ENCODE assay signal across 21 cellular contexts in the genomic region with DNA sequence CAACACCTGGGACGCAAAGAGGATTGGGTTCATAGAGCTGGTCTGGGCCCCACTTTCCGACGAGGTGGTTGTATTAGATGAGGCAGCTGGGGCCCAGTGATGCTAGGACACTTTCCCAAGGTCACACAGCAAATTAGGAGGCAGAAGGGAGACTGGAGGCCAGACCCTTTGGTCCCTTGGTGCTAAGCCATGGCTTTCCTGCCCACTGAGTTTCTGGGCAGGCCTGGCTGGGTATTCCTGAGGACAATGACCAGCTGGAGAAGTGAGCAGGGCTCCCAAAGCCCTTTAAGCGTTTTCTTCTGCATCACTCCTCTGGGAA.
DNase-seq lines count a peak whose midpoint lies in the region; ATAC-seq, FAIRE-seq and TF ChIP-seq lines count a peak whose summit lies in the region.
"Had no signal": no experiment of that assay in that cellular context is flagged by ENCODE, and none has a peak within 500 bp of the region (broad histone marks: within the 10 kb centered on the region; RNA-seq: fewer than 3 reads in every experiment).

No MANE protein-coding gene starts in this region.

- CTCF ChIA-PET in HepG2 (lab: Yijun Ruan, JAX; ENCODE audit: low intra/inter-chr PET ratio, low total read pairs) (no interaction called here), K562 (lab: Yijun Ruan, JAX; ENCODE audit: low intra/inter-chr PET ratio) (no interaction called here), PC-9 (lab: Charles Lee) (no interaction called here)

- TF ChIP-seq RAD21 in HepG2 (CRISPR knock-in tag; IDR thresholded peaks at IDR 0.05) (no peak), K562 (CRISPR knock-in tag; conservative IDR thresholded peaks at IDR 0.05 in 1 of 2, IDR thresholded peaks at IDR 0.05 in 1 of 2) (no peak)

- H3K79me2 ChIP-seq in HepG2 (ENCODE audit: insufficient read depth, low read length) (no peaks in the 10 kb centered on the region), K562 (ENCODE audit: control insufficient read depth, insufficient read depth, low read length) (no peaks in the 10 kb centered on the region), PC-9 (ENCODE audit: low read depth) (no peaks in the 10 kb centered on the region)

- POLR2A ChIA-PET in HepG2 (lab: Yijun Ruan, JAX) (no interaction called here), K562 (lab: Yijun Ruan, JAX) (interaction anchor here (1.0 to 1.3 kb wide), 3 partner anchors 11 to 19 kb away, joined by 3 to 4 read pairs (median 3); no protein-coding TSS in a partner anchor), PC-9 (lab: Charles Lee; ENCODE audit: unreplicated experiment) (no interaction called here)

- in situ Hi-C loops in HepG2 (cut with HindIII; ENCODE audit: extremely low pct_ligation_motif_present, low pct_unique_long_range_greater_than_20kb) (no loop called here), K562 (cut with MboI) (no loop called here)

- ATAC-seq in HepG2, result no peak
- ATAC-seq in right lobe of liver, result no peak
- no peak for ATAC-seq in K562
- ATAC-seq in GM18867 (IDR thresholded peaks at IDR 0.05; ENCODE audit: unreplicated experiment), result no peak
- ATAC-seq: GM23338 had no signal

- 0% methylated on average over 4 of the region's 4 CpGs for WGBS in HepG2 (ENCODE audit: low lambda C conversion rate)
- WGBS in right lobe of liver (ENCODE audit: insufficient coverage, low coverage, low lambda C conversion rate, missing lambda C conversion rate), result 89% methylated on average over 3 of the region's 4 CpGs
- 0% methylated on average over 4 of the region's 4 CpGs for WGBS in K562 (ENCODE audit: insufficient coverage, low coverage, missing lambda C conversion rate)
- WGBS in ovary, 3 donors, result 64 to 74% (median 71%) methylated on average over 4 of the region's 4 CpGs

- no peak overlapping the region for H2AFZ ChIP-seq in HepG2 (ENCODE audit: low read length)
- H2AFZ ChIP-seq in K562 (ENCODE audit: low read depth, low read length), result no peak overlapping the region
- H2AFZ ChIP-seq in PC-9, result no peak overlapping the region
- H2AFZ ChIP-seq: GM23338 had no signal

- BruUV-seq in HepG2 (replicated peaks; lab: Mats Ljungman, UMichigan), result no TSS peak
- no TSS peak for BruUV-seq in K562 (replicated peaks; lab: Mats Ljungman, UMichigan)
- no TSS peak for BruUV-seq in PC-9 (replicated peaks; lab: Mats Ljungman, UMichigan)

- no peaks in the 10 kb centered on the region for H3F3A ChIP-seq in PC-9 (ENCODE audit: insufficient read depth, low read depth)

- H4K20me1 ChIP-seq in HepG2 (ENCODE audit: insufficient read depth, low read length), result no peaks in the 10 kb centered on the region
- 0 out of 2 replicates have a peak, but pooled peaks cover 2% of the 10 kb centered on the region for H4K20me1 ChIP-seq in K562 (replicated peaks; ENCODE audit: control insufficient read depth, insufficient read depth, low read length)
- H4K20me1 ChIP-seq in PC-9 (ENCODE audit: insufficient read depth), result no peaks in the 10 kb centered on the region
- H4K20me1 ChIP-seq: BLaER1 treated with 17β-estradiol and CSF1 and Interleukin-3, amounts not matched to agents 10 nM and 100 nM had no signal

- no peaks in the 10 kb centered on the region for H3K9me3 ChIP-seq in HepG2 (ENCODE audit: low read length)
- H3K9me3 ChIP-seq in right lobe of liver, result no peaks in the 10 kb centered on the region
- H3K9me3 ChIP-seq in K562 (replicated peaks; ENCODE audit: control insufficient read depth, insufficient read depth, low read depth, low read length), result no peaks in the 10 kb centered on the region
- no peaks in the 10 kb centered on the region for H3K9me3 ChIP-seq in kidney (ENCODE audit: control insufficient read depth in 1 of 2, low read length in 2 of 2)
- H3K9me3 ChIP-seq in ovary, result no peaks in the 10 kb centered on the region
- no peaks in the 10 kb centered on the region for H3K9me3 ChIP-seq in PC-9 (ENCODE audit: insufficient read depth, low read depth)
- H3K9me3 ChIP-seq: A549; BE2C; BLaER1 treated with 17β-estradiol and CSF1 and Interleukin-3, amounts not matched to agents 10 nM and 100 nM; HAP-1 had no signal

- no peak for FAIRE-seq in HepG2 (lab: Jason Lieb, UNC)
- no peak for FAIRE-seq in K562 (lab: Jason Lieb, UNC)
- no peak for FAIRE-seq in kidney (lab: Jason Lieb, UNC)
- FAIRE-seq: A549, G401.6, GM12878, H54 had no signal

- TF ChIP-seq POLR2A in HepG2 (IDR thresholded peaks at IDR 0.05; ENCODE audit: insufficient read depth in 1 of 2, low read depth in 2 of 2, low read length in 2 of 2) (no peak), right lobe of liver (IDR thresholded peaks at IDR 0.05) (no peak), K562 (conservative IDR thresholded peaks at IDR 0.05) (no peak), ovary (IDR thresholded peaks at IDR 0.05) (no peak)

- TF ChIP-seq CTCF in HepG2 (CRISPR knock-in tag; IDR thresholded peaks at IDR 0.05) (no peak), right lobe of liver (IDR thresholded peaks at IDR 0.05) (no peak), K562 (IDR thresholded peaks at IDR 0.05 in 2 of 3, conservative IDR thresholded peaks at IDR 0.05 in 1 of 3; ENCODE audit: insufficient read depth in 2 of 3, low read depth in 1 of 3, low read length in 3 of 3) (no peak), kidney (IDR thresholded peaks at IDR 0.05; ENCODE audit: borderline replicate concordance, extremely low read depth, insufficient read depth) (no peak), ovary (IDR thresholded peaks at IDR 0.05) (no peak), PC-9 (conservative IDR thresholded peaks at IDR 0.05) (no peak)

- no peak overlapping the region for H3K9ac ChIP-seq in HepG2 (ENCODE audit: insufficient read depth, low read depth, low read length)
- no peak overlapping the region for H3K9ac ChIP-seq in K562 (ENCODE audit: insufficient read depth in 1 of 2, low read depth in 2 of 2, low read length in 2 of 2)
- H3K9ac ChIP-seq in kidney (ENCODE audit: low read length in 2 of 2), result no peak overlapping the region
- H3K9ac ChIP-seq: BLaER1 treated with 17β-estradiol and CSF1 and Interleukin-3, amounts not matched to agents 10 nM and 100 nM had no signal

- intact Hi-C loops in HepG2 (cut with micrococcal nuclease; ENCODE audit: unreplicated experiment), result loop anchor here (10.0 kb wide), 1 partner anchor 103 kb away; no protein-coding TSS in a partner anchor
- intact Hi-C loops in right lobe of liver (cut with DNase I), result loop anchor here in 1 of 2 donors (10.0 kb wide), 1 partner anchor 77 kb away; no protein-coding TSS in a partner anchor
- intact Hi-C loops in K562 (cut with micrococcal nuclease), result loop anchor here (5.0 kb wide), 1 partner anchor 225 kb away; no protein-coding TSS in a partner anchor
- intact Hi-C loops in kidney (cut with DNase I), result no loop called here
- intact Hi-C loops in ovary (cut with DNase I), result loop anchor here (5.0 to 10.0 kb wide), 3 partner anchors 75 to 105 kb away; no protein-coding TSS in a partner anchor
- intact Hi-C loops in PC-9 (cut with micrococcal nuclease; ENCODE audit: unreplicated experiment), result loop anchor here (10.0 kb wide), 1 partner anchor 103 kb away; no protein-coding TSS in a partner anchor

- H3K9me2 ChIP-seq in PC-9 (ENCODE audit: insufficient read depth), result no peaks in the 10 kb centered on the region

- H3K9me1 ChIP-seq in K562 (ENCODE audit: control insufficient read depth, insufficient read depth, low read length), result no peaks in the 10 kb centered on the region

- no peaks in the 10 kb centered on the region for H3K4me1 ChIP-seq in HepG2 (ENCODE audit: insufficient read depth, low read length)
- H3K4me1 ChIP-seq in right lobe of liver, result peaks cover 0 to 9% (median 2%) of the 10 kb centered on the region in 4 donors
- no peaks in the 10 kb centered on the region for H3K4me1 ChIP-seq in K562 (replicated peaks in 1 of 2; ENCODE audit: control insufficient read depth in 2 of 2, insufficient read depth in 2 of 2, low read length in 2 of 2)
- H3K4me1 ChIP-seq in kidney (ENCODE audit: control insufficient read depth in 1 of 2, insufficient read depth in 1 of 2, low read depth in 1 of 2, low read length in 2 of 2), result peaks cover 0 to 3% of the 10 kb centered on the region in 2 donors
- peaks cover 23% of the 10 kb centered on the region for H3K4me1 ChIP-seq in ovary (ENCODE audit: insufficient read depth)
- peaks cover 6% of the 10 kb centered on the region for H3K4me1 ChIP-seq in PC-9 (replicated peaks; ENCODE audit: insufficient read depth)
- H3K4me1 ChIP-seq: A549, BE2C, HAP-1 had no signal

- no peak for DNase-seq in HepG2 (ENCODE audit: low spot score)
- DNase-seq in right lobe of liver, result no peak
- no peak for DNase-seq in K562 (ENCODE audit: extremely low read depth in 1 of 4, low spot score in 3 of 4)
- DNase-seq in kidney, result peak; percentile 23
- no peak for DNase-seq in ovary
- DNase-seq in PC-9, result no peak
- DNase-seq: 8988T; ACHN; AML-193; BE2C; CD4-positive, alpha-beta T cell; CD8-positive, alpha-beta memory T cell; DND-41 had no signal

- no peak overlapping the region for H3K4me2 ChIP-seq in HepG2 (ENCODE audit: low read depth, low read length)
- H3K4me2 ChIP-seq in K562 (ENCODE audit: insufficient read depth, low read length), result no peak overlapping the region
- H3K4me2 ChIP-seq in PC-9, result no peak overlapping the region
- H3K4me2 ChIP-seq: A549, GM23338 had no signal

- H3K27ac ChIP-seq in HepG2 (ENCODE audit: extremely low read length, insufficient read depth, low read length), result no peak overlapping the region
- H3K27ac ChIP-seq in right lobe of liver, result no peak overlapping the region
- no peak overlapping the region for H3K27ac ChIP-seq in K562 (ENCODE audit: extremely low read depth, low read depth, low read length)
- H3K27ac ChIP-seq in kidney (ENCODE audit: low read depth in 2 of 2, low read length in 2 of 2), result no peak overlapping the region
- H3K27ac ChIP-seq in ovary, result peak overlapping the region in 1 of 2 donors; percentile 1
- no peak overlapping the region for H3K27ac ChIP-seq in PC-9
- H3K27ac ChIP-seq: A549 had no signal

- H3K27me3 ChIP-seq in HepG2 (ENCODE audit: control insufficient read depth in 1 of 2, insufficient read depth in 2 of 2, low read length in 2 of 2), result peaks cover 2 to 42% of the 10 kb centered on the region in 2 experiments; a peak in 3 of 5 replicates
- H3K27me3 ChIP-seq in right lobe of liver, result no peaks in the 10 kb centered on the region
- H3K27me3 ChIP-seq in K562 (ENCODE audit: control insufficient read depth in 2 of 2, insufficient read depth in 2 of 2, low read length in 2 of 2), result peaks cover 0 to 40% of the 10 kb centered on the region in 2 experiments; a peak in 4 of 5 replicates
- H3K27me3 ChIP-seq in ovary, result no peaks in the 10 kb centered on the region
- peaks cover 8% of the 10 kb centered on the region; the same call in 1 of the 2 replicates for H3K27me3 ChIP-seq in PC-9 (ENCODE audit: insufficient read depth, low read depth)
- H3K27me3 ChIP-seq: BE2C; BLaER1 treated with 17β-estradiol and CSF1 and Interleukin-3, amounts not matched to agents 10 nM and 100 nM had no signal

- H3K36me3 ChIP-seq in HepG2 (replicated peaks in 1 of 2; ENCODE audit: control insufficient read depth in 1 of 2, insufficient read depth in 2 of 2, low read length in 2 of 2), result no peaks in the 10 kb centered on the region
- H3K36me3 ChIP-seq in right lobe of liver, result no peaks in the 10 kb centered on the region
- H3K36me3 ChIP-seq in K562 (ENCODE audit: control insufficient read depth, insufficient read depth, low read length), result no peaks in the 10 kb centered on the region
- H3K36me3 ChIP-seq in kidney (ENCODE audit: control insufficient read depth in 1 of 2, insufficient read depth in 2 of 2, low read length in 2 of 2), result no peaks in the 10 kb centered on the region
- no peaks in the 10 kb centered on the region for H3K36me3 ChIP-seq in ovary
- H3K36me3 ChIP-seq in PC-9 (ENCODE audit: low read depth), result no peaks in the 10 kb centered on the region
- H3K36me3 ChIP-seq: BE2C; BLaER1 treated with 17β-estradiol and CSF1 and Interleukin-3, amounts not matched to agents 10 nM and 100 nM; HAP-1 had no signal

- TF ChIP-seq EP300 in HepG2 (IDR thresholded peaks at IDR 0.05; ENCODE audit: low read depth in 2 of 2, low read length in 2 of 2) (no peak), HepG2 (CRISPR knock-in tag; IDR thresholded peaks at IDR 0.05; ENCODE audit: borderline replicate concordance) (no peak), K562 (IDR thresholded peaks at IDR 0.05; ENCODE audit: low read length) (no peak), ovary (IDR thresholded peaks at IDR 0.05) (no peak)

- H3K4me3 ChIP-seq in HepG2 (replicated peaks in 1 of 3; ENCODE audit: insufficient read depth in 1 of 3, low read depth in 2 of 3, low read length in 3 of 3) (no peak overlapping the region), right lobe of liver (no peak overlapping the region), K562 (no peak overlapping the region), kidney (ENCODE audit: low read length in 2 of 2) (no peak overlapping the region), ovary (no peak overlapping the region), PC-9 (no peak overlapping the region)
- H3K4me3 ChIP-seq: A549; BLaER1 treated with 17β-estradiol and CSF1 and Interleukin-3, amounts not matched to agents 10 nM and 100 nM; GM12878; GM23338; HAP-1 had no signal
